Comparison of ENCODE assay signal across 1 cellular context in the genomic region with DNA sequence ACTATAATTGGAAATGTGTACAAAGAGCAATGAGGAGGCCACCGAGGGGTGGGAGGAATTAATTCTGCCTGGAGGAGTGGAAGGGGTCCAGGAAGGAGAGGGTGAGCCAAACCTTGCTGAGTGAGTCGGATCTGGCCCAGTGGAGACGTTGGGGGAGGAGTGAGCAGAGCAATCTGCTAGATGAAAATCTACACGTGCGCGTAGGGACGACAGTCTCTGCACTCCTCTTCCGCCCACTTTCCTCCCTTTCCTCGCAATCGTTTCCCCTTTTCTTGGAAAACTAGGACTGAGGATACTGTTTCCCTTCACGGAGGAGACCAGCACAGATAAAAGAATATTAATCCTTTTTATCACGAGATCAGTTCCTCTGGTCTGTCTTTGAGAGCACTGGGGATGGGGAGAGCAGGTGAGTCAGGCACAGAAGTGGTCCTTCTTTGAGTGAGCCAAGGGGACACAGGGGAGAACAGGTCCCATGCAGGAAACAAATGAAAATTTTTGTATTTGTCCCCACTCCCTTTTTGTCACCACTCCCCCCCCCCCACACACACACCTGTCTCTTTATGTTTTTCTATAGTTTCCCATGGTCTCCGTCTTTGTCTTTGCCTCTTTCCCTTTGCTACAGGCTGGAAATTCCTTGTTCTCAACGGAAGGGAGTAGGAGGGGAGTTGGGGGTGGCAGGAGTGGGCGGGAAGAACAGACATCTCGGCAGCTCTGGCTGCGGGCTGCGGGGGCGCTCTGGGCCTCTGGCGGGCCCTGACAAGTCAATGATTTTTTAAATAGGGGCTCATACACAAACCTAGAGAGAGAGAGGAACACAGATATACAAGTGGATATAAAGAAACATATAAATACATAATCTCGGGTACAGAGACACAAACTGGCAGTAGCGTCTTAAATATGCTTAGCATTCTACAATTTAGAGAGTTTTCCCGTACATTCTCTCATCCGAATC.
TF ChIP-seq lines count a peak whose summit lies in the region.

No MANE protein-coding gene starts in this region.

TF ChIP-seq in HEK293, 187 proteins besides CTCF, POLR2A, EP300 and RAD21:
- TF ChIP-seq, protein P1, sequence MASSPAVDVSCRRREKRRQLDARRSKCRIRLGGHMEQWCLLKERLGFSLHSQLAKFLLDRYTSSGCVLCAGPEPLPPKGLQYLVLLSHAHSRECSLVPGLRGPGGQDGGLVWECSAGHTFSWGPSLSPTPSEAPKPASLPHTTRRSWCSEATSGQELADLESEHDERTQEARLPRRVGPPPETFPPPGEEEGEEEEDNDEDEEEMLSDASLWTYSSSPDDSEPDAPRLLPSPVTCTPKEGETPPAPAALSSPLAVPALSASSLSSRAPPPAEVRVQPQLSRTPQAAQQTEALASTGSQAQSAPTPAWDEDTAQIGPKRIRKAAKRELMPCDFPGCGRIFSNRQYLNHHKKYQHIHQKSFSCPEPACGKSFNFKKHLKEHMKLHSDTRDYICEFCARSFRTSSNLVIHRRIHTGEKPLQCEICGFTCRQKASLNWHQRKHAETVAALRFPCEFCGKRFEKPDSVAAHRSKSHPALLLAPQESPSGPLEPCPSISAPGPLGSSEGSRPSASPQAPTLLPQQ (tag by site-specific recombination; IDR thresholded peaks at IDR 0.05), result 0 out of 2 replicates have a peak, but pooled peaks have one; percentile 48
- TF ChIP-seq ZBTB8A (tag by site-specific recombination; IDR thresholded peaks at IDR 0.05) (0 out of 2 replicates have a peak, but pooled peaks have one; percentile 6), ZNF426 (tag by site-specific recombination; IDR thresholded peaks at IDR 0.05) (no peak), MZF1 (tag by site-specific recombination; IDR thresholded peaks at IDR 0.05; ENCODE audit: borderline replicate concordance) (peak; percentile 25; the same call in 1 of the 2 replicates), PRDM1 (tag by site-specific recombination; IDR thresholded peaks at IDR 0.05) (peak; percentile 76), ZNF354C (tag by site-specific recombination; IDR thresholded peaks at IDR 0.05; ENCODE audit: borderline replicate concordance, low read depth) (no peak), ZNF513 (tag by site-specific recombination; IDR thresholded peaks at IDR 0.05) (0 out of 2 replicates have a peak, but pooled peaks have one; percentile 10), ZNF549 (tag by site-specific recombination; IDR thresholded peaks at IDR 0.05) (no peak), KLF9 (tag by site-specific recombination; IDR thresholded peaks at IDR 0.05; ENCODE audit: low read depth) (0 out of 2 replicates have a peak, but pooled peaks have one; percentile 11), ZFHX2 (tag by site-specific recombination; conservative IDR thresholded peaks at IDR 0.05) (peak; percentile 96), SP2 (tag by site-specific recombination; IDR thresholded peaks at IDR 0.05) (peak; percentile 4), ZNF391 (tag by site-specific recombination; IDR thresholded peaks at IDR 0.05; ENCODE audit: borderline replicate concordance, low read depth) (0 out of 2 replicates have a peak, but pooled peaks have one; percentile 18), ZNF121 (tag by site-specific recombination; IDR thresholded peaks at IDR 0.05) (no peak), KLF7 (tag by site-specific recombination; IDR thresholded peaks at IDR 0.05; ENCODE audit: borderline replicate concordance) (no peak), IKZF3 (tag by site-specific recombination; IDR thresholded peaks at IDR 0.05) (peak; percentile 45), ZNF335 (tag by site-specific recombination; conservative IDR thresholded peaks at IDR 0.05) (peak; percentile 77), ZNF248 (tag by site-specific recombination; IDR thresholded peaks at IDR 0.05) (no peak), PATZ1 (tag by site-specific recombination; IDR thresholded peaks at IDR 0.05) (peak; percentile 74; the same call in 1 of the 2 replicates), FEZF1 (tag by site-specific recombination; IDR thresholded peaks at IDR 0.05) (no peak), ZBTB48 (tag by site-specific recombination; IDR thresholded peaks at IDR 0.05) (peak; percentile 53; the same call in 1 of the 2 replicates), ZNF2 (tag by site-specific recombination; IDR thresholded peaks at IDR 0.05) (0 out of 2 replicates have a peak, but pooled peaks have one; percentile 28), ZNF600 (tag by site-specific recombination; IDR thresholded peaks at IDR 0.05) (peak; percentile 54; the same call in 1 of the 2 replicates), WT1 (tag by site-specific recombination; IDR thresholded peaks at IDR 0.05) (peak; percentile 85), ZXDB (tag by site-specific recombination; IDR thresholded peaks at IDR 0.05) (peak; percentile 47), ZNF366 (tag by site-specific recombination; conservative IDR thresholded peaks at IDR 0.05) (peak; percentile 45; the same call in 1 of the 2 replicates), EGR2 (tag by site-specific recombination; IDR thresholded peaks at IDR 0.05; ENCODE audit: low read depth) (peak; percentile 95), ZBTB17 (tag by site-specific recombination; IDR thresholded peaks at IDR 0.05) (peak; percentile 98), KLF16 (tag by site-specific recombination; IDR thresholded peaks at IDR 0.05) (0 out of 2 replicates have a peak, but pooled peaks have one; percentile 22), BCL11A (tag by site-specific recombination; IDR thresholded peaks at IDR 0.05; ENCODE audit: low read depth) (no peak)
- TF ChIP-seq, protein P2, sequence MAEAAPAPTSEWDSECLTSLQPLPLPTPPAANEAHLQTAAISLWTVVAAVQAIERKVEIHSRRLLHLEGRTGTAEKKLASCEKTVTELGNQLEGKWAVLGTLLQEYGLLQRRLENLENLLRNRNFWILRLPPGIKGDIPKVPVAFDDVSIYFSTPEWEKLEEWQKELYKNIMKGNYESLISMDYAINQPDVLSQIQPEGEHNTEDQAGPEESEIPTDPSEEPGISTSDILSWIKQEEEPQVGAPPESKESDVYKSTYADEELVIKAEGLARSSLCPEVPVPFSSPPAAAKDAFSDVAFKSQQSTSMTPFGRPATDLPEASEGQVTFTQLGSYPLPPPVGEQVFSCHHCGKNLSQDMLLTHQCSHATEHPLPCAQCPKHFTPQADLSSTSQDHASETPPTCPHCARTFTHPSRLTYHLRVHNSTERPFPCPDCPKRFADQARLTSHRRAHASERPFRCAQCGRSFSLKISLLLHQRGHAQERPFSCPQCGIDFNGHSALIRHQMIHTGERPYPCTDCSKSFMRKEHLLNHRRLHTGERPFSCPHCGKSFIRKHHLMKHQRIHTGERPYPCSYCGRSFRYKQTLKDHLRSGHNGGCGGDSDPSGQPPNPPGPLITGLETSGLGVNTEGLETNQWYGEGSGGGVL (tag by site-specific recombination; IDR thresholded peaks at IDR 0.05), result peak; percentile 10; the same call in 1 of the 2 replicates
- TF ChIP-seq, protein P3, sequence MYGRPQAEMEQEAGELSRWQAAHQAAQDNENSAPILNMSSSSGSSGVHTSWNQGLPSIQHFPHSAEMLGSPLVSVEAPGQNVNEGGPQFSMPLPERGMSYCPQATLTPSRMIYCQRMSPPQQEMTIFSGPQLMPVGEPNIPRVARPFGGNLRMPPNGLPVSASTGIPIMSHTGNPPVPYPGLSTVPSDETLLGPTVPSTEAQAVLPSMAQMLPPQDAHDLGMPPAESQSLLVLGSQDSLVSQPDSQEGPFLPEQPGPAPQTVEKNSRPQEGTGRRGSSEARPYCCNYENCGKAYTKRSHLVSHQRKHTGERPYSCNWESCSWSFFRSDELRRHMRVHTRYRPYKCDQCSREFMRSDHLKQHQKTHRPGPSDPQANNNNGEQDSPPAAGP (tag by site-specific recombination; IDR thresholded peaks at IDR 0.05), result 0 out of 2 replicates have a peak, but pooled peaks have one; percentile 25
- TF ChIP-seq, protein P4, sequence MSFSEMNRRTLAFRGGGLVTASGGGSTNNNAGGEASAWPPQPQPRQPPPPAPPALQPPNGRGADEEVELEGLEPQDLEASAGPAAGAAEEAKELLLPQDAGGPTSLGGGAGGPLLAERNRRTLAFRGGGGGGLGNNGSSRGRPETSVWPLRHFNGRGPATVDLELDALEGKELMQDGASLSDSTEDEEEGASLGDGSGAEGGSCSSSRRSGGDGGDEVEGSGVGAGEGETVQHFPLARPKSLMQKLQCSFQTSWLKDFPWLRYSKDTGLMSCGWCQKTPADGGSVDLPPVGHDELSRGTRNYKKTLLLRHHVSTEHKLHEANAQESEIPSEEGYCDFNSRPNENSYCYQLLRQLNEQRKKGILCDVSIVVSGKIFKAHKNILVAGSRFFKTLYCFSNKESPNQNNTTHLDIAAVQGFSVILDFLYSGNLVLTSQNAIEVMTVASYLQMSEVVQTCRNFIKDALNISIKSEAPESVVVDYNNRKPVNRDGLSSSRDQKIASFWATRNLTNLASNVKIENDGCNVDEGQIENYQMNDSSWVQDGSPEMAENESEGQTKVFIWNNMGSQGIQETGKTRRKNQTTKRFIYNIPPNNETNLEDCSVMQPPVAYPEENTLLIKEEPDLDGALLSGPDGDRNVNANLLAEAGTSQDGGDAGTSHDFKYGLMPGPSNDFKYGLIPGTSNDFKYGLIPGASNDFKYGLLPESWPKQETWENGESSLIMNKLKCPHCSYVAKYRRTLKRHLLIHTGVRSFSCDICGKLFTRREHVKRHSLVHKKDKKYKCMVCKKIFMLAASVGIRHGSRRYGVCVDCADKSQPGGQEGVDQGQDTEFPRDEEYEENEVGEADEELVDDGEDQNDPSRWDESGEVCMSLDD (tag by site-specific recombination; IDR thresholded peaks at IDR 0.05), result 0 out of 2 replicates have a peak, but pooled peaks have one; percentile 32
- TF ChIP-seq, protein P5, sequence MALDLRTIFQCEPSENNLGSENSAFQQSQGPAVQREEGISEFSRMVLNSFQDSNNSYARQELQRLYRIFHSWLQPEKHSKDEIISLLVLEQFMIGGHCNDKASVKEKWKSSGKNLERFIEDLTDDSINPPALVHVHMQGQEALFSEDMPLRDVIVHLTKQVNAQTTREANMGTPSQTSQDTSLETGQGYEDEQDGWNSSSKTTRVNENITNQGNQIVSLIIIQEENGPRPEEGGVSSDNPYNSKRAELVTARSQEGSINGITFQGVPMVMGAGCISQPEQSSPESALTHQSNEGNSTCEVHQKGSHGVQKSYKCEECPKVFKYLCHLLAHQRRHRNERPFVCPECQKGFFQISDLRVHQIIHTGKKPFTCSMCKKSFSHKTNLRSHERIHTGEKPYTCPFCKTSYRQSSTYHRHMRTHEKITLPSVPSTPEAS (tag by site-specific recombination; IDR thresholded peaks at IDR 0.05), result 0 out of 2 replicates have a peak, but pooled peaks have one; percentile 14
- TF ChIP-seq, protein P6, sequence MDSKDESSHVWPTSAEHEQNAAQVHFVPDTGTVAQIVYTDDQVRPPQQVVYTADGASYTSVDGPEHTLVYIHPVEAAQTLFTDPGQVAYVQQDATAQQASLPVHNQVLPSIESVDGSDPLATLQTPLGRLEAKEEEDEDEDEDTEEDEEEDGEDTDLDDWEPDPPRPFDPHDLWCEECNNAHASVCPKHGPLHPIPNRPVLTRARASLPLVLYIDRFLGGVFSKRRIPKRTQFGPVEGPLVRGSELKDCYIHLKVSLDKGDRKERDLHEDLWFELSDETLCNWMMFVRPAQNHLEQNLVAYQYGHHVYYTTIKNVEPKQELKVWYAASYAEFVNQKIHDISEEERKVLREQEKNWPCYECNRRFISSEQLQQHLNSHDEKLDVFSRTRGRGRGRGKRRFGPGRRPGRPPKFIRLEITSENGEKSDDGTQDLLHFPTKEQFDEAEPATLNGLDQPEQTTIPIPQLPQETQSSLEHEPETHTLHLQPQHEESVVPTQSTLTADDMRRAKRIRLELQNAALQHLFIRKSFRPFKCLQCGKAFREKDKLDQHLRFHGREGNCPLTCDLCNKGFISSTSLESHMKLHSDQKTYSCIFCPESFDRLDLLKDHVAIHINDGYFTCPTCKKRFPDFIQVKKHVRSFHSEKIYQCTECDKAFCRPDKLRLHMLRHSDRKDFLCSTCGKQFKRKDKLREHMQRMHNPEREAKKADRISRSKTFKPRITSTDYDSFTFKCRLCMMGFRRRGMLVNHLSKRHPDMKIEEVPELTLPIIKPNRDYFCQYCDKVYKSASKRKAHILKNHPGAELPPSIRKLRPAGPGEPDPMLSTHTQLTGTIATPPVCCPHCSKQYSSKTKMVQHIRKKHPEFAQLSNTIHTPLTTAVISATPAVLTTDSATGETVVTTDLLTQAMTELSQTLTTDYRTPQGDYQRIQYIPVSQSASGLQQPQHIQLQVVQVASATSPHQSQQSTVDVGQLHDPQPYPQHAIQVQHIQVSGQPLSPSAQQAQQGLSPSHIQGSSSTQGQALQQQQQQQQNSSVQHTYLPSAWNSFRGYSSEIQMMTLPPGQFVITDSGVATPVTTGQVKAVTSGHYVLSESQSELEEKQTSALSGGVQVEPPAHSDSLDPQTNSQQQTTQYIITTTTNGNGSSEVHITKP (tag by site-specific recombination; IDR thresholded peaks at IDR 0.05), result peak; percentile 71
